In the genomic region with DNA sequence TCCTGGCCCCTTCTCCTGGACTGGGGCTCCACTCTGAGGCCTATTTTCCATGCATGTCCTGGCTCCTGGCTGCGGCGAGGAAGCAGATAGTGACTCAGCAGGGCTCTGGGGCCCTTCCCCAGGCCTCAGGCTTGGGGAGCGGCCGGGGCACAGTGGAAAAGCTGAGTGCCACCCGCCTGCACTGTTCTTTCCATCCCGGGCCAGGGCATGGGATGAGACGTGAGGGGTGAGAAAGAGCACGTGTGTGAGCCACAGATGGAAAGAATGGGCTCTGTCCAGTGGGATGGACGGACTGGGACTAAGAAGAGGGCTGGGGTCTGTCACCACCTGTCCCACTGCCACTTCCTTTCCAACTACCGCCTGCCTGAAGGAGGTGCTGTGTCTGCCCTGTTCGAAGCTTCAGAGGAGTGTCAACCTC, we compare ENCODE assay signal across 15 cellular contexts. TPM values are rescaled to one million over a fixed set of nuclear protein-coding genes. Genes with fewer than 3 reads are reported as not detected.
DNase-seq lines count a peak whose midpoint lies in the region; ATAC-seq, FAIRE-seq and TF ChIP-seq lines count a peak whose summit lies in the region.
"Had no signal": no experiment of that assay in that cellular context is flagged by ENCODE, and none has a peak within 500 bp of the region (broad histone marks: within the 10 kb centered on the region; RNA-seq: fewer than 3 reads in every experiment).

No MANE protein-coding gene starts in this region.

- no peaks in the 10 kb centered on the region for H3K27me3 ChIP-seq in PC-3 (ENCODE audit: low read length)
- no peaks in the 10 kb centered on the region; a peak in 1 of 7 replicates for H3K27me3 ChIP-seq in H1 (replicated peaks in 1 of 4; ENCODE audit: control insufficient read depth in 3 of 4, extremely low read depth in 1 of 4, insufficient read depth in 3 of 4, low read length in 3 of 4)
- H3K27me3 ChIP-seq in osteoblast (ENCODE audit: insufficient read depth, low read length), result no peaks in the 10 kb centered on the region
- H3K27me3 ChIP-seq in transverse colon, result peaks cover 7% of the 10 kb centered on the region

- 80% methylated on average over 11 of the region's 11 CpGs; no CpG with 5 or more reads in 1 of the 2 experiments for WGBS in H1 (ENCODE audit: extremely low coverage in 1 of 2, insufficient coverage in 1 of 2, insufficient read length in 1 of 2, insufficient replicate concordance in 2 of 2, low coverage in 1 of 2, low lambda C conversion rate in 2 of 2, missing lambda C conversion rate in 1 of 2), 2 experiments
- 75 to 78% methylated on average over 4 to 11 of the region's 11 CpGs for WGBS in transverse colon (ENCODE audit: low coverage in 1 of 2), 2 donors

- H3K4me3 Mint-ChIP-seq in activated T-cell treated with anti-CD3 and anti-CD28 coated beads, Interleukin-2, amount 50 U/mL, for 4 hours, result no peak overlapping the region

- peaks cover 3% of the 10 kb centered on the region for H3K4me1 Mint-ChIP-seq in activated T-cell treated with anti-CD3 and anti-CD28 coated beads, Interleukin-2, amount 50 U/mL, for 4 hours (ENCODE audit: low read depth)

- no peaks in the 10 kb centered on the region for H3K36me3 Mint-ChIP-seq in activated T-cell treated with anti-CD3 and anti-CD28 coated beads, Interleukin-2, amount 50 U/mL, for 4 hours (ENCODE audit: insufficient read depth)

- H3K9me3 ChIP-seq in PC-3 (ENCODE audit: low read length) (no peaks in the 10 kb centered on the region), H1 (ENCODE audit: insufficient read depth in 2 of 2, low read depth in 1 of 2, low read length in 1 of 2) (no peaks in the 10 kb centered on the region), osteoblast (ENCODE audit: low read depth, low read length) (no peaks in the 10 kb centered on the region), transverse colon (no peaks in the 10 kb centered on the region)
- H3K9me3 ChIP-seq: prostate gland had no signal

- peak; percentile 11 for TF ChIP-seq CTCF in GM12864 (IDR thresholded peaks at IDR 0.05; ENCODE audit: low read depth, low read length, missing control alignments)
- TF ChIP-seq CTCF in PC-3 (conservative IDR thresholded peaks at IDR 0.05; ENCODE audit: low read depth, low read length), result 0 out of 2 replicates have a peak, but pooled peaks have one; percentile 15
- peak; percentile 31 to 62 (median 47) for TF ChIP-seq CTCF in H1 (IDR thresholded peaks at IDR 0.05; ENCODE audit: control extremely low read depth in 1 of 3, insufficient read depth in 1 of 3, low read depth in 1 of 3, low read length in 3 of 3)
- no peak for TF ChIP-seq CTCF in osteoblast (IDR thresholded peaks at IDR 0.05; ENCODE audit: extremely low read depth, low read depth, low read length)
- TF ChIP-seq CTCF in transverse colon (IDR thresholded peaks at IDR 0.05), result no peak

- no peaks in the 10 kb centered on the region for H3K79me2 ChIP-seq in PC-3 (ENCODE audit: low read length)
- no peaks in the 10 kb centered on the region for H3K79me2 ChIP-seq in H1 (ENCODE audit: control insufficient read depth in 1 of 2, insufficient read depth in 2 of 2, low read length in 2 of 2)
- H3K79me2 ChIP-seq in osteoblast (ENCODE audit: insufficient read depth, low read length), result no peaks in the 10 kb centered on the region

- POLR2A ChIA-PET in PC-3 (lab: Charles Lee; ENCODE audit: unreplicated experiment) (no interaction called here), H1 (lab: Charles Lee; ENCODE audit: partially characterized antibody) (no interaction called here)

- no peak overlapping the region for H2BK15ac ChIP-seq in H1 (ENCODE audit: low read length)

- H3K79me1 ChIP-seq in H1 (ENCODE audit: low read depth, low read length), result no peaks in the 10 kb centered on the region; the same call in 1 of the 2 replicates

- H2AK5ac ChIP-seq in H1 (ENCODE audit: low read depth, low read length), result 0 out of 2 replicates have a peak overlapping the region, but pooled peaks have one; percentile 40

- H3K56ac ChIP-seq in H1 (replicated peaks; ENCODE audit: insufficient read length, low read depth, low read length), result no peak overlapping the region

- no peak overlapping the region for H3K18ac ChIP-seq in H1 (ENCODE audit: extremely low read depth, low read length)

- H2BK20ac ChIP-seq in H1 (ENCODE audit: low read length), result no peak overlapping the region

- 0 out of 2 replicates have a peak overlapping the region, but pooled peaks have one; percentile 12 for H3K9ac ChIP-seq in PC-3 (ENCODE audit: low read length)
- no peak overlapping the region for H3K9ac ChIP-seq in H1 (replicated peaks in 1 of 4; ENCODE audit: extremely low read depth in 1 of 4, low read depth in 3 of 4, low read length in 3 of 4)

- no peaks in the 10 kb centered on the region for H3K9me2 ChIP-seq in PC-3 (replicated peaks; ENCODE audit: low read length)

- no peak overlapping the region for H4K91ac ChIP-seq in H1 (replicated peaks; ENCODE audit: insufficient read length, low read length)

- CTCF ChIA-PET in PC-3 (lab: Charles Lee), result no interaction called here
- CTCF ChIA-PET in H1 (lab: Charles Lee; ENCODE audit: partially characterized antibody), result interaction anchor here (0.6 to 29.4 kb wide), 13 partner anchors 11 to 429 kb away, joined by 3 to 486 read pairs (median 4); no protein-coding TSS in a partner anchor

- FAIRE-seq in H1 (lab: Jason Lieb, UNC), result no peak

- H3K4me2 ChIP-seq in PC-3 (ENCODE audit: low read length) (no peak overlapping the region), H1 (ENCODE audit: insufficient read depth in 1 of 2, low read depth in 2 of 2, low read length in 2 of 2) (no peak overlapping the region), osteoblast (ENCODE audit: insufficient read depth, low read length) (no peak overlapping the region)

- H3K4ac ChIP-seq in H1 (replicated peaks; ENCODE audit: insufficient read length, low read depth, low read length), result no peak overlapping the region

- no peak overlapping the region for H2BK5ac ChIP-seq in H1 (ENCODE audit: low read depth, low read length)

- no peak overlapping the region for H3K14ac ChIP-seq in H1 (ENCODE audit: insufficient read length)

- H3K36me3 ChIP-seq in PC-3 (ENCODE audit: low read depth, low read length), result no peaks in the 10 kb centered on the region
- no peaks in the 10 kb centered on the region for H3K36me3 ChIP-seq in H1 (ENCODE audit: control insufficient read depth in 2 of 4, insufficient read depth in 4 of 4, low read length in 3 of 4)
- no peaks in the 10 kb centered on the region for H3K36me3 ChIP-seq in osteoblast (ENCODE audit: insufficient read depth, low read length)
- H3K36me3 ChIP-seq in transverse colon, result no peaks in the 10 kb centered on the region
- H3K36me3 ChIP-seq: prostate gland had no signal

- H2AFZ ChIP-seq in PC-3 (ENCODE audit: low read length), result no peak overlapping the region
- no peak overlapping the region for H2AFZ ChIP-seq in H1 (ENCODE audit: low read length)
- peak overlapping the region; percentile 8 for H2AFZ ChIP-seq in osteoblast (ENCODE audit: low read length)

- ATAC-seq in PC-3, result peak; percentile 50
- no peak for ATAC-seq in activated T-cell treated with anti-CD3 and anti-CD28 coated beads, Interleukin-2, amount 50 U/mL, for 4 hours
- ATAC-seq: left lobe of liver, Panc1 had no signal

- H4K5ac ChIP-seq in H1 (ENCODE audit: insufficient read length, low read depth, low read length), result no peak overlapping the region

- no peak overlapping the region for H3K27ac ChIP-seq in PC-3 (ENCODE audit: low read length)
- H3K27ac ChIP-seq in H1 (ENCODE audit: low read depth, low read length), result no peak overlapping the region
- no peak overlapping the region for H3K27ac ChIP-seq in osteoblast (ENCODE audit: low read depth, low read length)
- H3K27ac ChIP-seq in transverse colon, result no peak overlapping the region
- H3K27ac ChIP-seq: prostate gland had no signal

- H3F3A ChIP-seq in PC-3 (ENCODE audit: low read length, unreplicated experiment), result no peaks in the 10 kb centered on the region

- no peak overlapping the region for H2BK120ac ChIP-seq in H1 (replicated peaks; ENCODE audit: low read depth, low read length)

- BruUV-seq in PC-3 (replicated peaks; lab: Mats Ljungman, UMichigan), result no TSS peak

- H3K4me1 ChIP-seq in PC-3 (ENCODE audit: insufficient read depth, low read length) (peaks cover 17% of the 10 kb centered on the region), H1 (replicated peaks in 1 of 4; ENCODE audit: control insufficient read depth in 3 of 4, insufficient read depth in 4 of 4, low read length in 3 of 4) (peaks cover 0 to 5% (median 0%) of the 10 kb centered on the region in 4 experiments; a peak in 2 of 7 replicates), osteoblast (ENCODE audit: insufficient read depth, low read length) (peaks cover 6% of the 10 kb centered on the region), transverse colon (peaks cover 0 to 8% (median 0%) of the 10 kb centered on the region in 4 donors)
- H3K4me1 ChIP-seq: prostate gland had no signal

- no peak overlapping the region for H2BK12ac ChIP-seq in H1 (ENCODE audit: low read depth, low read length)

- no peak overlapping the region for H3K23ac ChIP-seq in H1 (ENCODE audit: insufficient read length)

- TF ChIP-seq RAD21 in H1 (IDR thresholded peaks at IDR 0.05 in 1 of 2, conservative IDR thresholded peaks at IDR 0.05 in 1 of 2; ENCODE audit: low read depth in 2 of 2, low read length in 2 of 2), result 0 out of 4 replicates have a peak, but pooled peaks of 1 of the 2 experiments have one; percentile 10

- no peaks in the 10 kb centered on the region for H3K23me2 ChIP-seq in H1 (ENCODE audit: low read depth, low read length)

- peak overlapping the region; percentile 1; the same call in 1 of the 2 replicates for H4K8ac ChIP-seq in H1 (ENCODE audit: extremely low read depth, insufficient read depth, low read length)

- no peaks in the 10 kb centered on the region for H4K20me1 ChIP-seq in PC-3 (ENCODE audit: low read length)
- H4K20me1 ChIP-seq in H1 (replicated peaks in 1 of 2; ENCODE audit: control insufficient read depth in 1 of 2, insufficient read depth in 2 of 2, low read length in 2 of 2), result no peaks in the 10 kb centered on the region
- no peaks in the 10 kb centered on the region for H4K20me1 ChIP-seq in osteoblast (ENCODE audit: insufficient read depth, low read length)

- TF ChIP-seq POLR2A in H1 (IDR thresholded peaks at IDR 0.05; ENCODE audit: control extremely low read depth in 1 of 2, low read depth in 2 of 2, low read length in 2 of 2) (no peak), transverse colon (IDR thresholded peaks at IDR 0.05) (no peak)

- TF ChIP-seq EP300 in H1 (IDR thresholded peaks at IDR 0.05; ENCODE audit: borderline replicate concordance in 1 of 2, low read depth in 2 of 2, low read length in 2 of 2), result no peak
- TF ChIP-seq EP300 in transverse colon (IDR thresholded peaks at IDR 0.05; ENCODE audit: low read depth), result no peak

- no peak overlapping the region for H3K4me3 ChIP-seq in GM12864 (ENCODE audit: low read depth, low read length)
- no peak overlapping the region for H3K4me3 ChIP-seq in PC-3 (ENCODE audit: low read length)
- no peak overlapping the region for H3K4me3 ChIP-seq in H1 (ENCODE audit: extremely low read depth in 1 of 4, insufficient read depth in 2 of 4, low read depth in 3 of 4, low read length in 4 of 4)
- no peak overlapping the region for H3K4me3 ChIP-seq in osteoblast (ENCODE audit: insufficient read depth, low read length)
- no peak overlapping the region for H3K4me3 ChIP-seq in transverse colon
- H3K4me3 ChIP-seq: prostate gland had no signal

- intact Hi-C loops in PC-3 (cut with micrococcal nuclease) (no loop called here), transverse colon (cut with DNase I; ENCODE audit: low total_unique reads) (no loop called here)

- no peaks in the 10 kb centered on the region for H3K9me3 Mint-ChIP-seq in activated T-cell treated with anti-CD3 and anti-CD28 coated beads, Interleukin-2, amount 50 U/mL, for 4 hours

- H3K27me3 Mint-ChIP-seq in activated T-cell treated with anti-CD3 and anti-CD28 coated beads, Interleukin-2, amount 50 U/mL, for 4 hours (ENCODE audit: low read depth), result peaks cover 16% of the 10 kb centered on the region

- in situ Hi-C loops in transverse colon (cut with MboI; ENCODE audit: low pct_ligation_motif_present in 1 of 4, low pct_unique_long_range_greater_than_20kb in 1 of 4, low sequenced_read_pairs in 3 of 4), result no loop called here

- no peak for DNase-seq in GM12864 (ENCODE audit: low read depth)
- peak; percentile 35 for DNase-seq in PC-3
- DNase-seq in H1 (ENCODE audit: low read depth in 1 of 2, low spot score in 2 of 2), result peak in 1 of 2 experiments; percentile 44
- peak; percentile 90 for DNase-seq in osteoblast (ENCODE audit: insufficient read length, low spot score, missing footprints)
- no peak for DNase-seq in transverse colon
- DNase-seq in NCI-H69 (lab: John Stamatoyannopoulos, UW), result no peak
- DNase-seq in activated T-cell treated with anti-CD3 and anti-CD28 coated beads, Interleukin-2, amount 50 U/mL, for 4 hours, result no peak
- DNase-seq in activated CD8-positive, alpha-beta memory T cell treated with anti-CD3 and anti-CD28 coated beads, Interleukin-2, amount 50 U/mL, for 4 hours, result no peak
- DNase-seq: activated effector memory CD4-positive, alpha-beta T cell treated with anti-CD3 and anti-CD28 coated beads, Interleukin-2, amount 50 U/mL, for 16 hours; AML-193; NCI-H2081; NCI-H748 treated with DMSO at 0.1 percent for 48 hours had no signal

RNA-seq across cellular contexts. Expression of a gene that starts 12.8 kb away (rescaled TPM):
- 9.0 and 10.2 TPM in 2 replicates for total RNA-seq in PC-3 (2014; rRNA removed)
- total RNA-seq in H1 (2021; fragmentation: NEBNext Ultra II Directional; extraction: Animal tissue kit (Norgen Biotek cat#: 25700)), result 1.1 and 1.3 TPM in 2 replicates
- polyA plus RNA-seq in H1 (2011; rRNA removed), result 1.9 and 2.0 TPM in 2 replicates
- 2.3 TPM for polyA plus RNA-seq in H1 (2011; cell fraction: cytosol; rRNA removed)
- 5.3 TPM for polyA plus RNA-seq in H1 (2011; cell fraction: nucleus; rRNA removed)
- 1.4 to 1.9 TPM (median 1.7 TPM) in 4 replicates for polyA plus RNA-seq in H1 (2012, experiment 1 of 2)
- 0.96 TPM for polyA plus RNA-seq in H1 (2012, experiment 2 of 2)
- polyA plus RNA-seq in H1 (2013, experiment 1 of 2), result 0.95 TPM
- polyA plus RNA-seq in H1 (2013, experiment 2 of 2), result 0.75 TPM
- polyA minus RNA-seq in H1 (2011; rRNA and poly(A)+ RNA removed), result 2.1 and 3.3 TPM in 2 replicates
- polyA minus RNA-seq in H1 (2011; cell fraction: cytosol; rRNA and poly(A)+ RNA removed), result 1.2 TPM
- polyA minus RNA-seq in H1 (2011; cell fraction: nucleus; rRNA and poly(A)+ RNA removed), result 3.2 TPM
- 0.29 and 0.36 TPM in 2 replicates for total RNA-seq in osteoblast
- total RNA-seq in transverse colon, result 10 to 100 TPM in 1 of 4 donors, 1 to 10 TPM in 3; 2.4 to 20.6 (median 5.9) TPM
- under 1 TPM; 0.13 to 0.21 (median 0.14) TPM for total RNA-seq in activated T-cell treated with anti-CD3 and anti-CD28 coated beads, Interleukin-2, amount 50 U/mL, for 4 hours

RNA-seq across cellular contexts. Expression of a gene that starts 35.5 kb away (rescaled TPM):
- total RNA-seq in PC-3 (2014; rRNA removed) (33.6 and 37.0 TPM in 2 replicates), osteoblast (22.1 and 30.0 TPM in 2 replicates), transverse colon (10 to 100 TPM in 2 of 4 donors, 1 to 10 TPM in 2; 2.6 to 18.2 (median 10.6) TPM)
- total RNA-seq in H1 (2021; fragmentation: NEBNext Ultra II Directional; extraction: Animal tissue kit (Norgen Biotek cat#: 25700)), result 17.0 and 17.3 TPM in 2 replicates
- polyA plus RNA-seq in H1 (2011; rRNA removed), result 30.5 and 33.5 TPM in 2 replicates
- 29.4 TPM for polyA plus RNA-seq in H1 (2011; cell fraction: cytosol; rRNA removed)
- polyA plus RNA-seq in H1 (2011; cell fraction: nucleus; rRNA removed), result 15.6 TPM
- polyA plus RNA-seq in H1 (2012, experiment 1 of 2), result 16.9 to 20.3 TPM (median 18.0 TPM) in 4 replicates
- polyA plus RNA-seq in H1 (2012, experiment 2 of 2), result 13.3 TPM
- 13.5 TPM for polyA plus RNA-seq in H1 (2013, experiment 1 of 2)
- polyA plus RNA-seq in H1 (2013, experiment 2 of 2), result 15.3 TPM
- polyA minus RNA-seq in H1 (2011; rRNA and poly(A)+ RNA removed), result 11.7 and 14.4 TPM in 2 replicates
- polyA minus RNA-seq in H1 (2011; cell fraction: cytosol; rRNA and poly(A)+ RNA removed), result 8.3 TPM
- polyA minus RNA-seq in H1 (2011; cell fraction: nucleus; rRNA and poly(A)+ RNA removed), result 13.3 TPM
- 10 to 100 TPM; 10.6 to 13.1 (median 12.3) TPM for total RNA-seq in activated T-cell treated with anti-CD3 and anti-CD28 coated beads, Interleukin-2, amount 50 U/mL, for 4 hours

Comparison
In these comparisons a context has a peak if more than half of its experiments do, and no peak if none do; other contexts are left out.
1. DNase-seq: peak in PC-3 (single experiment) and osteoblast (single experiment); none in GM12864 (single experiment), transverse colon (single experiment), NCI-H69 (single experiment), activated T-cell treated with anti-CD3 and anti-CD28 coated beads, Interleukin-2, amount 50 U/mL, for 4 hours (single experiment) and activated CD8-positive, alpha-beta memory T cell treated with anti-CD3 and anti-CD28 coated beads, Interleukin-2, amount 50 U/mL, for 4 hours (single experiment).
2. CTCF ChIP-seq: peak in GM12864 (single experiment), PC-3 (single experiment) and H1 (3 of 3); none in osteoblast (single experiment) and transverse colon (0 of 5).